In the genomic region with DNA sequence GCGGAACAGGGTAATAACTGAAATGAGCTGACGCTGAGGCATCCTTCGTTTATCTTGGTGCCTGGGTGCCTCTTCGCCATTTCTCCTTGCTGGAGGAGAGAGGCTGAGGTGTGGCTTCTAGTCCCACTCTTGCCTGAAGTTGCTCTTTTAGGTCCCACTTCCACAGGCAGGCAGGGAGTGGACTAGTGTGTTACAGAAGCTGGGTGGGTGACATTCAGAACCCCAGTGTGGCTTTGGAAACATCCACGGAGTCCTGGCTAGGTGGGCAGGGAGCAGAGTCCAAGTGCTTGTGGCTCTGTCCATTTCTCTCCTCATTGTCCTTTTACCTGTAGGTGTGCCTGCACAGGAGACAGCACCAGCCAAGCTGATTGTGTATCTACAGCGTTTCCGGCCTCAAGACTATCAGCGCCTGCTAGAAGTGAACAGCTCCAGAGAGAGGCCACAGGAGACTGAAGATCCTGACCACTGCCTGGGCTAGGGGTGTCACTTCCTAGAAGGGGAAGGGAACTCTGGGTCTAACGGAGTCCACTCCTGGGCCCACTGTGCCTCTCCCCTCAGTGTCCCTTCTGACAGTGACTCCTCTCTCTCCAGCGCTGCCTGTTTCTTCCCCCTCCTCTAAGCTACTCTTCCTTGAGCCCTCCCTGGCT, we compare ENCODE assay signal across 16 cellular contexts. TPM values are rescaled to one million over a fixed set of nuclear protein-coding genes. Genes with fewer than 3 reads are reported as not detected.
DNase-seq lines count a peak whose midpoint lies in the region; ATAC-seq lines count a peak whose summit lies in the region.
"Had no signal": no experiment of that assay in that cellular context is flagged by ENCODE, and none has a peak within 500 bp of the region (broad histone marks: within the 10 kb centered on the region; RNA-seq: fewer than 3 reads in every experiment).

No MANE protein-coding gene starts in this region.

- peak overlapping the region; percentile 52 for H3K27ac ChIP-seq in HUES48 (ENCODE audit: low read depth, low read length)
- H3K27ac ChIP-seq: colonic mucosa, esophagus squamous epithelium, suprapubic skin had no signal

- H3K4me1 Mint-ChIP-seq in T-helper 1 cell treated with Interleukin-12 subunit alpha and Interleukin-12 subunit beta and Interleukin-4 antibody, amounts not matched to agents 30 μg/mL and 1 μg/mL, for 36 hours (ENCODE audit: low read depth) = peaks cover 27% of the 10 kb centered on the region
- H3K4me1 Mint-ChIP-seq in activated T-helper 2 cell treated with anti-CD3 and anti-CD28 coated beads, Interferon-gamma antibody, Interleukin-2, Interleukin-4, amounts not matched to agents 10 μg/mL and 5 μg/mL and 100 μg/mL, durations not matched to agents 14 hours and 24 hours and 36 hours (ENCODE audit: low read depth) = peaks cover 31% of the 10 kb centered on the region
- H3K4me1 Mint-ChIP-seq in naive B cell = peaks cover 52 to 64% (median 56%) of the 10 kb centered on the region in 3 donors

- DNase-seq in T-helper 1 cell (no peak), naive B cell (no peak), iPS-NIHi7 (ENCODE audit: extremely low spot score) (no peak)
- no peak for DNase-seq in activated T-helper 2 cell treated with anti-CD3 and anti-CD28 coated beads, Interferon-gamma antibody, Interleukin-2, Interleukin-4, amounts not matched to agents 10 μg/mL and 5 μg/mL and 100 μg/mL, durations not matched to agents 14 hours and 24 hours and 36 hours (ENCODE audit: low spot score)
- DNase-seq: amniotic stem cell, colonic mucosa, esophagus squamous epithelium, NCI-H2171 had no signal

- H3K27ac Mint-ChIP-seq in T-helper 1 cell treated with Interleukin-12 subunit alpha and Interleukin-12 subunit beta and Interleukin-4 antibody, amounts not matched to agents 30 μg/mL and 1 μg/mL, for 36 hours = peak overlapping the region; percentile 62
- peak overlapping the region; percentile 18 for H3K27ac Mint-ChIP-seq in activated T-helper 2 cell treated with anti-CD3 and anti-CD28 coated beads, Interferon-gamma antibody, Interleukin-2, Interleukin-4, amounts not matched to agents 10 μg/mL and 5 μg/mL and 100 μg/mL, durations not matched to agents 14 hours and 24 hours and 36 hours
- peak overlapping the region in 4 of 6 donors; percentile 64 to 93 (median 72) for H3K27ac Mint-ChIP-seq in naive B cell

- no peak for ATAC-seq in naive B cell (ENCODE audit: low read depth in 2 of 2)
- ATAC-seq in HG03469 (IDR thresholded peaks at IDR 0.05; ENCODE audit: unreplicated experiment) = no peak
- ATAC-seq in GM21825 (IDR thresholded peaks at IDR 0.05; ENCODE audit: unreplicated experiment) = no peak
- ATAC-seq: A549, left lobe of liver had no signal

- H3K4me1 ChIP-seq in HUES48 (ENCODE audit: control insufficient read depth, insufficient read depth, low read length) = peaks cover 18% of the 10 kb centered on the region
- H3K4me1 ChIP-seq: colonic mucosa had no signal

- no peak overlapping the region for H3K4me3 ChIP-seq in HUES48 (ENCODE audit: low read depth, low read length)
- H3K4me3 ChIP-seq: A549, colonic mucosa, esophagus squamous epithelium, suprapubic skin had no signal

- H3K4me3 Mint-ChIP-seq in T-helper 1 cell treated with Interleukin-12 subunit alpha and Interleukin-12 subunit beta and Interleukin-4 antibody, amounts not matched to agents 30 μg/mL and 1 μg/mL, for 36 hours = no peak overlapping the region
- H3K4me3 Mint-ChIP-seq in activated T-helper 2 cell treated with anti-CD3 and anti-CD28 coated beads, Interferon-gamma antibody, Interleukin-2, Interleukin-4, amounts not matched to agents 10 μg/mL and 5 μg/mL and 100 μg/mL, durations not matched to agents 14 hours and 24 hours and 36 hours (ENCODE audit: low read depth) = no peak overlapping the region
- H3K4me3 Mint-ChIP-seq in naive B cell = peak overlapping the region in 2 of 8 donors; percentile 35 to 93

- H3K9ac ChIP-seq in HUES48 (ENCODE audit: low read depth, low read length) = no peak overlapping the region

- H3K9me3 Mint-ChIP-seq in T-helper 1 cell treated with Interleukin-12 subunit alpha and Interleukin-12 subunit beta and Interleukin-4 antibody, amounts not matched to agents 30 μg/mL and 1 μg/mL, for 36 hours = no peaks in the 10 kb centered on the region
- no peaks in the 10 kb centered on the region for H3K9me3 Mint-ChIP-seq in activated T-helper 2 cell treated with anti-CD3 and anti-CD28 coated beads, Interferon-gamma antibody, Interleukin-2, Interleukin-4, amounts not matched to agents 10 μg/mL and 5 μg/mL and 100 μg/mL, durations not matched to agents 14 hours and 24 hours and 36 hours
- no peaks in the 10 kb centered on the region for H3K9me3 Mint-ChIP-seq in naive B cell

- peaks cover 28% of the 10 kb centered on the region for H3K36me3 Mint-ChIP-seq in T-helper 1 cell treated with Interleukin-12 subunit alpha and Interleukin-12 subunit beta and Interleukin-4 antibody, amounts not matched to agents 30 μg/mL and 1 μg/mL, for 36 hours (ENCODE audit: low read depth)
- peaks cover 44% of the 10 kb centered on the region for H3K36me3 Mint-ChIP-seq in activated T-helper 2 cell treated with anti-CD3 and anti-CD28 coated beads, Interferon-gamma antibody, Interleukin-2, Interleukin-4, amounts not matched to agents 10 μg/mL and 5 μg/mL and 100 μg/mL, durations not matched to agents 14 hours and 24 hours and 36 hours (ENCODE audit: low read depth)
- H3K36me3 Mint-ChIP-seq in naive B cell = peaks cover 10 to 14% of the 10 kb centered on the region in 2 donors

- intact Hi-C loops in activated T-helper 2 cell treated with anti-CD3 and anti-CD28 coated beads, Interferon-gamma antibody, Interleukin-2, Interleukin-4, amounts not matched to agents 10 μg/mL and 5 μg/mL and 100 μg/mL, durations not matched to agents 14 hours and 24 hours and 36 hours (cut with micrococcal nuclease) = loop anchor here (5.0 kb wide), 1 partner anchor 236 kb away; a partner anchor contains a TSS

- no peaks in the 10 kb centered on the region for H3K9me3 ChIP-seq in HUES48 (ENCODE audit: control insufficient read depth, insufficient read depth, low read length)
- H3K9me3 ChIP-seq: A549, colonic mucosa, esophagus squamous epithelium, suprapubic skin had no signal

- no peaks in the 10 kb centered on the region for H3K27me3 ChIP-seq in HUES48 (ENCODE audit: control insufficient read depth, insufficient read depth, low read length)
- H3K27me3 ChIP-seq: colonic mucosa, esophagus squamous epithelium, suprapubic skin had no signal

- peaks cover 55% of the 10 kb centered on the region for H3K36me3 ChIP-seq in HUES48 (ENCODE audit: control insufficient read depth, insufficient read depth, low read length)
- H3K36me3 ChIP-seq: colonic mucosa had no signal

- H3K27me3 Mint-ChIP-seq in T-helper 1 cell treated with Interleukin-12 subunit alpha and Interleukin-12 subunit beta and Interleukin-4 antibody, amounts not matched to agents 30 μg/mL and 1 μg/mL, for 36 hours (ENCODE audit: low read depth) = no peaks in the 10 kb centered on the region
- no peaks in the 10 kb centered on the region for H3K27me3 Mint-ChIP-seq in activated T-helper 2 cell treated with anti-CD3 and anti-CD28 coated beads, Interferon-gamma antibody, Interleukin-2, Interleukin-4, amounts not matched to agents 10 μg/mL and 5 μg/mL and 100 μg/mL, durations not matched to agents 14 hours and 24 hours and 36 hours (ENCODE audit: low read depth)
- no peaks in the 10 kb centered on the region for H3K27me3 Mint-ChIP-seq in naive B cell

RNA-seq across cellular contexts. Expression of a gene that starts 2.4 kb away (rescaled TPM):
- 12.8 and 13.7 TPM in 2 replicates for total RNA-seq in activated T-helper 2 cell treated with anti-CD3 and anti-CD28 coated beads, Interferon-gamma antibody, Interleukin-2, Interleukin-4, amounts not matched to agents 10 μg/mL and 5 μg/mL and 100 μg/mL, durations not matched to agents 14 hours and 24 hours and 36 hours
- polyA plus RNA-seq in naive B cell (ENCODE audit: low read depth in 6 of 6) = 10 to 100 TPM; 16.0 to 28.3 (median 21.7) TPM

RNA-seq across cellular contexts. Expression of a gene that starts 6.9 kb away (rescaled TPM):
- 2.0 and 2.5 TPM in 2 replicates for total RNA-seq in activated T-helper 2 cell treated with anti-CD3 and anti-CD28 coated beads, Interferon-gamma antibody, Interleukin-2, Interleukin-4, amounts not matched to agents 10 μg/mL and 5 μg/mL and 100 μg/mL, durations not matched to agents 14 hours and 24 hours and 36 hours
- under 1 TPM in 3 of 6 donors, not detected in 3; 0.03 to 0.38 (median 0.04) TPM for polyA plus RNA-seq in naive B cell (ENCODE audit: low read depth in 6 of 6)
- total RNA-seq: skeletal muscle tissue had no signal

RNA-seq across cellular contexts. Expression of a gene that starts 9.1 kb away (rescaled TPM):
- total RNA-seq in activated T-helper 2 cell treated with anti-CD3 and anti-CD28 coated beads, Interferon-gamma antibody, Interleukin-2, Interleukin-4, amounts not matched to agents 10 μg/mL and 5 μg/mL and 100 μg/mL, durations not matched to agents 14 hours and 24 hours and 36 hours = 164 and 170 TPM in 2 replicates
- polyA plus RNA-seq in naive B cell (ENCODE audit: low read depth in 6 of 6) = 100 to 1,000 TPM in 1 of 6 donors, 10 to 100 TPM in 5; 58.3 to 116 (median 80.4) TPM

RNA-seq across cellular contexts. Expression of a gene that starts 20.1 kb away (rescaled TPM):
- 0.09 TPM in 2 replicates for total RNA-seq in activated T-helper 2 cell treated with anti-CD3 and anti-CD28 coated beads, Interferon-gamma antibody, Interleukin-2, Interleukin-4, amounts not matched to agents 10 μg/mL and 5 μg/mL and 100 μg/mL, durations not matched to agents 14 hours and 24 hours and 36 hours
- 1 to 10 TPM in 1 of 6 donors, under 1 TPM in 2, not detected in 3; 0.09 to 1.3 (median 0.17) TPM for polyA plus RNA-seq in naive B cell (ENCODE audit: low read depth in 6 of 6)

Comparison
In these comparisons a context has a peak if more than half of its experiments do, and no peak if none do; other contexts are left out.
1. H3K27ac Mint-ChIP-seq: peak in every context shown above with its lines; median percentile 72 in naive B cell; 62 in T-helper 1 cell treated with Interleukin-12 subunit alpha and Interleukin-12 subunit beta and Interleukin-4 antibody, amounts not matched to agents 30 μg/mL and 1 μg/mL, for 36 hours; 18 in activated T-helper 2 cell treated with anti-CD3 and anti-CD28 coated beads, Interferon-gamma antibody, Interleukin-2, Interleukin-4, amounts not matched to agents 10 μg/mL and 5 μg/mL and 100 μg/mL, durations not matched to agents 14 hours and 24 hours and 36 hours.